10 cellular contexts compared by ENCODE assay signal in genomic region chr15:69299451-69300128, GRCh38. TPM values are rescaled to one million over a fixed set of nuclear protein-coding genes. Genes with fewer than 3 reads are reported as not detected.
DNase-seq lines count a peak whose midpoint lies in the region; ATAC-seq and TF ChIP-seq lines count a peak whose summit lies in the region.
"Had no signal": no experiment of that assay in that cellular context is flagged by ENCODE, and none has a peak within 500 bp of the region (broad histone marks: within the 10 kb centered on the region; RNA-seq: fewer than 3 reads in every experiment).

No MANE protein-coding gene starts in this region.

- intact Hi-C loops in Right ventricle myocardium inferior (cut with DNase I): no loop called here
- intact Hi-C loops in mucosa of descending colon (cut with DNase I, micrococcal nuclease): no loop called here
- intact Hi-C loops in upper lobe of right lung (cut with DNase I): no loop called here

- TF ChIP-seq CTCF in cardiac muscle cell (IDR thresholded peaks at IDR 0.05; ENCODE audit: low read depth, low read length) (no peak), mucosa of descending colon (IDR thresholded peaks at IDR 0.05) (no peak), upper lobe of right lung (IDR thresholded peaks at IDR 0.05) (no peak)

- H3K4me1 ChIP-seq in cardiac muscle cell (ENCODE audit: low read depth) (no peaks in the 10 kb centered on the region), duodenal mucosa (ENCODE audit: control insufficient read depth in 1 of 2, insufficient read depth in 2 of 2, low read length in 2 of 2) (peaks cover 7 to 15% of the 10 kb centered on the region in 2 donors), mucosa of descending colon (ENCODE audit: low read depth) (peaks cover 2% of the 10 kb centered on the region), upper lobe of right lung (peaks cover 8% of the 10 kb centered on the region)

- H3K9me3 ChIP-seq in cardiac muscle cell (ENCODE audit: low read depth) (no peaks in the 10 kb centered on the region), duodenal mucosa (ENCODE audit: control insufficient read depth in 1 of 2, low read length in 2 of 2) (no peaks in the 10 kb centered on the region), mucosa of descending colon (no peaks in the 10 kb centered on the region), upper lobe of right lung (no peaks in the 10 kb centered on the region)

- H3K27me3 ChIP-seq in cardiac muscle cell: peaks cover 42% of the 10 kb centered on the region
- peaks cover 9 to 10% of the 10 kb centered on the region in 2 donors for H3K27me3 ChIP-seq in duodenal mucosa (ENCODE audit: control insufficient read depth in 1 of 2, insufficient read depth in 2 of 2, low read length in 2 of 2)
- H3K27me3 ChIP-seq in upper lobe of right lung: no peaks in the 10 kb centered on the region

- no peaks in the 10 kb centered on the region for H3K36me3 ChIP-seq in cardiac muscle cell
- H3K36me3 ChIP-seq in duodenal mucosa (ENCODE audit: control insufficient read depth in 1 of 2, insufficient read depth in 2 of 2, low read length in 2 of 2): no peaks in the 10 kb centered on the region
- no peaks in the 10 kb centered on the region for H3K36me3 ChIP-seq in mucosa of descending colon (ENCODE audit: low read depth)
- H3K36me3 ChIP-seq in upper lobe of right lung: no peaks in the 10 kb centered on the region

- no peak overlapping the region for H3K9ac ChIP-seq in duodenal mucosa (ENCODE audit: low read depth in 1 of 2, low read length in 2 of 2)

- H3K27ac ChIP-seq in cardiac muscle cell (no peak overlapping the region), duodenal mucosa (ENCODE audit: low read depth, low read length) (peak overlapping the region; percentile 13), upper lobe of right lung (peak overlapping the region; percentile 24)
- H3K27ac ChIP-seq: epithelial cell of prostate had no signal

- ATAC-seq in Right ventricle myocardium inferior (no peak), mucosa of descending colon (peak; percentile 6), upper lobe of right lung (no peak), GM19397 (IDR thresholded peaks at IDR 0.05; ENCODE audit: unreplicated experiment) (no peak), HG03175 (IDR thresholded peaks at IDR 0.05; ENCODE audit: unreplicated experiment) (no peak)

- peak overlapping the region; percentile 57 for H3K4me3 ChIP-seq in cardiac muscle cell
- peak overlapping the region; percentile 45 to 66 for H3K4me3 ChIP-seq in duodenal mucosa (ENCODE audit: low read depth in 1 of 2, low read length in 2 of 2)
- H3K4me3 ChIP-seq in mucosa of descending colon: peak overlapping the region; percentile 40
- peak overlapping the region; percentile 64 for H3K4me3 ChIP-seq in upper lobe of right lung

- DNase-seq in cardiac muscle cell (ENCODE audit: low read depth in 1 of 2, low spot score in 1 of 2) (no peak), Right ventricle myocardium inferior (ENCODE audit: missing footprints) (no peak), mucosa of descending colon (no peak), upper lobe of right lung (peak; percentile 66), hippocampal formation (lab: John Stamatoyannopoulos, UW) (no peak)
- DNase-seq: NCI-H524 treated with DMSO at 0.1 percent for 48 hours had no signal

RNA-seq across cellular contexts. Expression of gene PAQR5, which starts 0.9 kb away (rescaled TPM):
- 0.25 and 0.39 TPM in 2 replicates for total RNA-seq in cardiac muscle cell
- polyA plus RNA-seq in cardiac muscle cell: 0.18 and 1.3 TPM in 2 replicates
- 1.1 TPM for total RNA-seq in Right ventricle myocardium inferior
- 10 to 100 TPM; 27.7 to 82.6 (median 37.7) TPM for total RNA-seq in mucosa of descending colon
- total RNA-seq in upper lobe of right lung: 37.9 TPM

Comparison
In these comparisons a context has a peak if more than half of its experiments do, and no peak if none do; other contexts are left out.
1. RNA of gene PAQR5, which starts 0.9 kb away (total RNA-seq): 37.9 TPM in upper lobe of right lung (single experiment) and 27.7 to 82.6 TPM in mucosa of descending colon; 1.1 TPM in Right ventricle myocardium inferior (single experiment) and 0.25 to 0.39 TPM in cardiac muscle cell; every median in the first group is over 10 times any median in the second.
2. Peak in every context shown above with its lines, with median percentiles within 50 percentile points of each other: H3K4me3 ChIP-seq.